ENCODE assay signal across 18 cellular contexts in genomic region chr4:159046683-159047082, GRCh38.
"Had no signal": no experiment of that assay in that cellular context is flagged by ENCODE, and none has a peak within 500 bp of the region (broad histone marks: within the 10 kb centered on the region; RNA-seq: fewer than 3 reads in every experiment).

No MANE protein-coding gene starts in this region.

- H3K36me3 ChIP-seq: ascending aorta, breast epithelium, gastroesophageal sphincter, heart right ventricle, tibial nerve, WERI-Rb-1 had no signal

- H3K4me1 ChIP-seq: ascending aorta, breast epithelium, parathyroid adenoma had no signal

- H3K4me3 ChIP-seq: ascending aorta, breast epithelium, gastroesophageal sphincter, heart right ventricle, tibial nerve had no signal

- DNase-seq: activated CD4-positive, alpha-beta memory T cell treated with anti-CD3 and anti-CD28 coated beads for 36 hours; activated CD4-positive, alpha-beta T cell treated with anti-CD3 and anti-CD28 coated beads for 36 hours; activated CD8-positive, alpha-beta memory T cell treated with anti-CD3 and anti-CD28 coated beads, Interleukin-2, amount 10 ng/mL, durations not matched to agents 7 days and 5 days; activated naive CD4-positive, alpha-beta T cell treated with anti-CD3 and anti-CD28 coated beads for 36 hours; activated naive CD8-positive, alpha-beta T cell treated with anti-CD3 and anti-CD28 coated beads, Interleukin-2, amount 50 U/mL, for 24 hours; activated T-cell treated with anti-CD3 and anti-CD28 coated beads, Interleukin-2, amount 50 U/mL, for 1 hour; endodermal cell; heart right ventricle; left cardiac atrium; naive thymus-derived CD4-positive, alpha-beta T cell; stimulated activated CD4-positive, alpha-beta T cell treated with anti-CD3 and anti-CD28 coated beads, Interleukin-4, amount 100 ng/mL, for 1 hour; stimulated activated naive CD4-positive, alpha-beta T cell; WERI-Rb-1 had no signal

- ATAC-seq: gastroesophageal sphincter, heart right ventricle, left cardiac atrium had no signal

- H3K9me3 ChIP-seq: ascending aorta, breast epithelium, gastroesophageal sphincter, heart right ventricle, tibial nerve had no signal

- H3K27me3 ChIP-seq: ascending aorta, breast epithelium, gastroesophageal sphincter, heart right ventricle, tibial nerve had no signal

- H3K27ac ChIP-seq: ascending aorta, breast epithelium, gastroesophageal sphincter, heart right ventricle, parathyroid adenoma, WERI-Rb-1 had no signal
